8 cellular contexts compared by ENCODE assay signal in the genomic region with DNA sequence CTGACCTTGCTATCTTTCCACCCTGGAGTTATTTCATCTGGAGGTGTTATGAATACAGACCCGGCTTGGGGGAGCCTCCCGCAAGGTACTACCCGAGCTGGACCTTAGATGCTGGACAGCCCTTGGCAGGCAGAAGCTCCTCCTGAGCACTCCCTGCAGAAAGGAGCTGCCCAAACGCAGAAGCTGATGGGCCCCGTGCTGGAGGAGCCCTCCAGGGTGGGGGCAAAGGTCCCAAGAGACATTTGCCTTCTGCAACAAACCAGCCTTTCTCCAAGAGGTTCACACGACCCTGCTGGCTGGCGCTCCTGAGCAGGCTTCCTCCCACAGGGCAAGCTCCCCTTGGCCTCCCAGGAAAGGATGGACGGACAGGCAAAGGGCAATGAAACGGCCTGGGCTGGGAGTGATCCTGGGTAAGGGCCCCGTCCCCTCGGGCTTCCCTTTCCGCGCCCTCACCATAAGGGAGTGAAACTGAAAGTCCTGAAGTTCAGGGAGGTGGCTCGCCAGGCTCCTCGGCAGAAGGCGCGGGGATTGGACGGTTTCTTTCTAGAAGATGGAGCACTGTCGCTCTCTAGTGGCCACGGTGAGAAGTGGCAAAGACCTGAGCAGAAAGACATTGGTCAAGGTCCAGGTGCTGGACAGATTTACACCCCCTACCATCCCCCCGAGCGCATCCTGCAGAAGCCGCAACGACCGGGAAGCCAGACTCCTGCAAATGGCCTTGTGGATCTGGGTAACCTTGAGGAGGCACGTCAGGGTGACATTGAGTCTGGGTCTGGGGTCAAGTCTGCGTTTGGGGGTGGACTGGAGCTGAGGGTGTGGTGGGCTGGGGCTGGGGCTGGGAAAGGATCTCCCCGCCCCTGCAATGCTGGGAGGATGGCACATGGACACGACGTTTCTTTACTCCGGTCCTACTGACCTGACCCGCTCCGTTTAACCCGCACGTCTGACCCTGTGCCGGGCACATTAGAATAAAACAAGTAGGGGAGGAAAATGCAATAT. TPM values are rescaled to one million over a fixed set of nuclear protein-coding genes. Genes with fewer than 3 reads are reported as not detected.
A peak's percentile ranks its signal among the peaks of the same experiment; 100 is the strongest.
DNase-seq lines count a peak whose midpoint lies in the region; ATAC-seq and TF ChIP-seq lines count a peak whose summit lies in the region.

No MANE protein-coding gene starts in this region.

- H2AK9ac ChIP-seq in IMR-90 (replicated peaks; ENCODE audit: low read depth, low read length, poor library complexity): peak overlapping the region; percentile 95

- TF ChIP-seq POLR2A in IMR-90 (IDR thresholded peaks at IDR 0.05; ENCODE audit: low read depth, low read length) (no peak), esophagus squamous epithelium (IDR thresholded peaks at IDR 0.05) (peak in 2 of 4 donors; percentile 17 to 25)

- POLR2A ChIA-PET in IMR-90 (lab: Charles Lee; ENCODE audit: unreplicated experiment): no interaction called here
- POLR2A ChIA-PET in PC-9 (lab: Charles Lee; ENCODE audit: unreplicated experiment): interaction anchor here (0.5 to 0.6 kb wide), 3 partner anchors 231 to 420 kb away, joined by 3 to 14 read pairs (median 4); no protein-coding TSS in a partner anchor

- peak overlapping the region; percentile 61 for H3K4me3 ChIP-seq in IMR-90 (ENCODE audit: insufficient read depth, low read depth, low read length)
- H3K4me3 ChIP-seq in PC-9: peak overlapping the region; percentile 64
- peak overlapping the region; percentile 47 to 66 (median 56) for H3K4me3 ChIP-seq in esophagus squamous epithelium

- peak overlapping the region; percentile 87 to 96 for H4K8ac ChIP-seq in IMR-90 (ENCODE audit: low read depth in 2 of 2, low read length in 2 of 2)

- peaks cover 2% of the 10 kb centered on the region; the same call in 1 of the 2 replicates for H3K9me1 ChIP-seq in IMR-90 (ENCODE audit: insufficient read depth, low read length)

- H3K18ac ChIP-seq in IMR-90 (ENCODE audit: low read depth, low read length): peak overlapping the region; percentile 73

- H3K27me3 Mint-ChIP-seq in activated T-cell treated with anti-CD3 and anti-CD28 coated beads, Interleukin-2, amount 50 U/mL, for 4 hours (ENCODE audit: low read depth): peaks cover 6% of the 10 kb centered on the region

- peak overlapping the region; percentile 76; the same call in 1 of the 3 replicates for H2BK15ac ChIP-seq in IMR-90 (ENCODE audit: low read depth, low read length)

- BruUV-seq in IMR-90 (replicated peaks; lab: Mats Ljungman, UMichigan) (no TSS peak), PC-9 (replicated peaks; lab: Mats Ljungman, UMichigan) (TSS peak; percentile 39)

- H3K9me3 Mint-ChIP-seq in activated T-cell treated with anti-CD3 and anti-CD28 coated beads, Interleukin-2, amount 50 U/mL, for 4 hours: no peaks in the 10 kb centered on the region

- intact Hi-C loops in IMR-90 (cut with micrococcal nuclease) (loop anchor here (1.0 to 5.0 kb wide), 4 partner anchors 35 to 235 kb away; no protein-coding TSS in a partner anchor), PC-9 (cut with micrococcal nuclease; ENCODE audit: unreplicated experiment) (loop anchor here (1.0 to 5.0 kb wide), 6 partner anchors 31 to 785 kb away; partner anchors contain the start of gene NEURL1B), esophagus squamous epithelium (cut with DNase I) (loop anchor here (2.0 to 5.0 kb wide), 2 partner anchors 219 to 235 kb away; no protein-coding TSS in a partner anchor)

- peak overlapping the region; percentile 80; the same call in 1 of the 2 replicates for H3K56ac ChIP-seq in IMR-90 (ENCODE audit: extremely low read depth, insufficient read depth, low read length)

- peak overlapping the region; percentile 96 for H2BK120ac ChIP-seq in IMR-90 (ENCODE audit: low read depth, low read length)

- peak; percentile 99 for TF ChIP-seq CTCF in IMR-90 (conservative IDR thresholded peaks at IDR 0.05; ENCODE audit: low read depth, low read length)
- peak; percentile 93 for TF ChIP-seq CTCF in PC-9 (conservative IDR thresholded peaks at IDR 0.05)
- TF ChIP-seq CTCF in esophagus squamous epithelium (IDR thresholded peaks at IDR 0.05): peak; percentile 87 to 97 (median 95)

- in situ Hi-C loops in Caki2 (cut with HindIII; ENCODE audit: low pct_unique_long_range_greater_than_20kb, low sequenced_read_pairs): no loop called here
- in situ Hi-C loops in IMR-90 (cut with MboI; ENCODE audit: low sequenced_read_pairs): loop anchor here (5.0 kb wide), 1 partner anchor 220 kb away; no protein-coding TSS in a partner anchor

- peak overlapping the region; percentile 47 for H2BK5ac ChIP-seq in IMR-90 (ENCODE audit: low read depth, low read length, poor library complexity, severe bottlenecking)

- H3K4me1 ChIP-seq in IMR-90 (ENCODE audit: control insufficient read depth, insufficient read depth, low read length): peaks cover 5% of the 10 kb centered on the region; the same call in 1 of the 2 replicates
- no peaks in the 10 kb centered on the region for H3K4me1 ChIP-seq in PC-9 (replicated peaks; ENCODE audit: insufficient read depth)
- peaks cover 12 to 80% (median 29%) of the 10 kb centered on the region in 3 donors for H3K4me1 ChIP-seq in esophagus squamous epithelium

- peak overlapping the region; percentile 95 for H2BK20ac ChIP-seq in IMR-90 (ENCODE audit: low read depth, low read length)

- H4K20me1 ChIP-seq in IMR-90 (ENCODE audit: insufficient read depth, low read length): no peaks in the 10 kb centered on the region
- H4K20me1 ChIP-seq in PC-9 (ENCODE audit: insufficient read depth): no peaks in the 10 kb centered on the region

- H3K4me2 ChIP-seq in IMR-90 (ENCODE audit: low read depth, low read length) (peak overlapping the region; percentile 86), PC-9 (peak overlapping the region; percentile 91)

- TF ChIP-seq RAD21 in IMR-90 (IDR thresholded peaks at IDR 0.05; ENCODE audit: low read length): peak; percentile 97

- peaks cover 9% of the 10 kb centered on the region for H3K4me1 Mint-ChIP-seq in activated T-cell treated with anti-CD3 and anti-CD28 coated beads, Interleukin-2, amount 50 U/mL, for 4 hours (ENCODE audit: low read depth)

- peak overlapping the region; percentile 99 for H3K4ac ChIP-seq in IMR-90 (ENCODE audit: low read depth, low read length)

- H3K14ac ChIP-seq in IMR-90 (replicated peaks; ENCODE audit: low read depth, low read length): peak overlapping the region; percentile 100

- dilution Hi-C loops in IMR-90 (cut with HindIII; ENCODE audit: low sequenced_read_pairs, unreplicated experiment): no loop called here

- H3K79me2 ChIP-seq in PC-9 (ENCODE audit: low read depth): no peaks in the 10 kb centered on the region

- H3K9ac ChIP-seq in IMR-90 (ENCODE audit: low read depth, low read length): peak overlapping the region; percentile 85

- 5% methylated on average over 4 of the region's 36 CpGs; no CpG with 5 or more reads in 1 of the 2 experiments for WGBS in IMR-90 (ENCODE audit: extremely low coverage in 2 of 2, insufficient read length in 1 of 2), 2 experiments
- 13 to 51% methylated on average over 6 to 17 of the region's 36 CpGs for WGBS in esophagus squamous epithelium, 2 donors

- H3K27me3 ChIP-seq in IMR-90 (ENCODE audit: control insufficient read depth, insufficient read depth, low read length) (peaks cover 26% of the 10 kb centered on the region), PC-9 (ENCODE audit: insufficient read depth, low read depth) (peaks cover 15% of the 10 kb centered on the region), esophagus squamous epithelium (peaks cover 0 to 9% (median 0%) of the 10 kb centered on the region in 4 donors)

- H2AK5ac ChIP-seq in IMR-90 (ENCODE audit: low read depth, low read length): peak overlapping the region; percentile 56

- H3K9me2 ChIP-seq in PC-9 (ENCODE audit: insufficient read depth): no peaks in the 10 kb centered on the region

- H4K5ac ChIP-seq in IMR-90 (ENCODE audit: low read depth, low read length): peak overlapping the region; percentile 72

- H3K9me3 ChIP-seq in IMR-90 (ENCODE audit: control insufficient read depth, insufficient read depth, low read length) (no peaks in the 10 kb centered on the region), PC-9 (ENCODE audit: insufficient read depth, low read depth) (no peaks in the 10 kb centered on the region), esophagus squamous epithelium (no peaks in the 10 kb centered on the region)

- ATAC-seq in GM21390 (IDR thresholded peaks at IDR 0.05; ENCODE audit: unreplicated experiment): peak; percentile 90
- peak; percentile 92 for ATAC-seq in IMR-90 (ENCODE audit: low read depth)
- peak; percentile 89 to 95 for ATAC-seq in activated T-cell treated with anti-CD3 and anti-CD28 coated beads, Interleukin-2, amount 50 U/mL, for 4 hours

- H3K36me3 Mint-ChIP-seq in activated T-cell treated with anti-CD3 and anti-CD28 coated beads, Interleukin-2, amount 50 U/mL, for 4 hours (ENCODE audit: insufficient read depth): no peaks in the 10 kb centered on the region

- H3K79me1 ChIP-seq in IMR-90 (ENCODE audit: low read depth in 1 of 2, low read length in 2 of 2): no peaks in the 10 kb centered on the region

- peak overlapping the region; percentile 86 for H3K4me3 Mint-ChIP-seq in activated T-cell treated with anti-CD3 and anti-CD28 coated beads, Interleukin-2, amount 50 U/mL, for 4 hours

- peak overlapping the region; percentile 96 for H3K23ac ChIP-seq in IMR-90 (ENCODE audit: low read depth, low read length)

- DNase-seq in Caki2 (ENCODE audit: low read depth): peak; percentile 79
- peak; percentile 78 for DNase-seq in IMR-90
- DNase-seq in PC-9: peak; percentile 70 to 89
- peak; percentile 79 for DNase-seq in activated T-cell treated with anti-CD3 and anti-CD28 coated beads, Interleukin-2, amount 50 U/mL, for 4 hours
- peak; percentile 44 for DNase-seq in esophagus squamous epithelium (lab: John Stamatoyannopoulos, UW)
- DNase-seq in myocyte (ENCODE audit: low read depth): peak; percentile 88
- peak; percentile 67 to 69 for DNase-seq in stimulated activated CD8-positive, alpha-beta memory T cell treated with anti-CD3 and anti-CD28 coated beads, Interleukin-7, amount 100 ng/mL, for 4 hours (ENCODE audit: low read depth in 2 of 2)

- H3K36me3 ChIP-seq in IMR-90 (ENCODE audit: control insufficient read depth, insufficient read depth, low read length): no peaks in the 10 kb centered on the region
- no peaks in the 10 kb centered on the region for H3K36me3 ChIP-seq in PC-9 (ENCODE audit: low read depth)
- H3K36me3 ChIP-seq in esophagus squamous epithelium: no peaks in the 10 kb centered on the region

- CTCF ChIA-PET in IMR-90 (lab: Yijun Ruan, JAX) (interaction anchor here (0.6 to 4.4 kb wide), 12 partner anchors 10 to 758 kb away, joined by 3 to 24 read pairs (median 4); no protein-coding TSS in a partner anchor), PC-9 (lab: Charles Lee) (interaction anchor here (0.5 to 1.6 kb wide), 8 partner anchors 9 to 614 kb away, joined by 3 to 10 read pairs (median 4); no protein-coding TSS in a partner anchor)

- peaks cover 3% of the 10 kb centered on the region; the same call in 1 of the 2 replicates for H3F3A ChIP-seq in PC-9 (ENCODE audit: insufficient read depth, low read depth)

- H3K27ac ChIP-seq in IMR-90 (ENCODE audit: insufficient read depth, low read length): peak overlapping the region; percentile 76
- H3K27ac ChIP-seq in PC-9: no peak overlapping the region
- peak overlapping the region; percentile 74 to 84 (median 79) for H3K27ac ChIP-seq in esophagus squamous epithelium

- H2AFZ ChIP-seq in IMR-90 (replicated peaks; ENCODE audit: low read length, poor library complexity) (peak overlapping the region; percentile 100), PC-9 (peak overlapping the region; percentile 91)

- peak overlapping the region; percentile 93 for H4K91ac ChIP-seq in IMR-90 (ENCODE audit: insufficient read depth, low read depth, low read length)

RNA-seq across cellular contexts. Expression of gene NEURL1B, which starts 56.4 kb away (rescaled TPM):
- total RNA-seq in Caki2 (2014; rRNA removed; shearing (Covaris generic); ENCODE audit: low replicate concordance): 9.7 and 13.8 TPM in 2 replicates
- 1.8 and 1.9 TPM in 2 replicates for total RNA-seq in IMR-90 (2012; rRNA removed)
- 2.6 and 2.8 TPM in 2 replicates for polyA plus RNA-seq in IMR-90 (2012; rRNA removed)
- 1.6 and 1.9 TPM in 2 replicates for polyA plus RNA-seq in IMR-90 (2012; cell fraction: cytosol; rRNA removed)
- polyA plus RNA-seq in IMR-90 (2012; cell fraction: nucleus; rRNA removed; ENCODE audit: low replicate concordance): 3.9 and 5.7 TPM in 2 replicates
- 14.3 and 20.4 TPM in 2 replicates for total RNA-seq in PC-9 (2021)
- total RNA-seq in activated T-cell treated with anti-CD3 and anti-CD28 coated beads, Interleukin-2, amount 50 U/mL, for 4 hours: under 1 TPM; 0.03 to 0.13 (median 0.05) TPM
- total RNA-seq in esophagus squamous epithelium: 10 to 100 TPM; 11.9 to 18.8 (median 15.6) TPM
- 2.7 and 3.8 TPM in 2 replicates for total RNA-seq in myocyte
- 0.79 TPM for polyA plus RNA-seq in myocyte (2012)
